ENCODE assay signal across 2 cellular contexts in the genomic region with DNA sequence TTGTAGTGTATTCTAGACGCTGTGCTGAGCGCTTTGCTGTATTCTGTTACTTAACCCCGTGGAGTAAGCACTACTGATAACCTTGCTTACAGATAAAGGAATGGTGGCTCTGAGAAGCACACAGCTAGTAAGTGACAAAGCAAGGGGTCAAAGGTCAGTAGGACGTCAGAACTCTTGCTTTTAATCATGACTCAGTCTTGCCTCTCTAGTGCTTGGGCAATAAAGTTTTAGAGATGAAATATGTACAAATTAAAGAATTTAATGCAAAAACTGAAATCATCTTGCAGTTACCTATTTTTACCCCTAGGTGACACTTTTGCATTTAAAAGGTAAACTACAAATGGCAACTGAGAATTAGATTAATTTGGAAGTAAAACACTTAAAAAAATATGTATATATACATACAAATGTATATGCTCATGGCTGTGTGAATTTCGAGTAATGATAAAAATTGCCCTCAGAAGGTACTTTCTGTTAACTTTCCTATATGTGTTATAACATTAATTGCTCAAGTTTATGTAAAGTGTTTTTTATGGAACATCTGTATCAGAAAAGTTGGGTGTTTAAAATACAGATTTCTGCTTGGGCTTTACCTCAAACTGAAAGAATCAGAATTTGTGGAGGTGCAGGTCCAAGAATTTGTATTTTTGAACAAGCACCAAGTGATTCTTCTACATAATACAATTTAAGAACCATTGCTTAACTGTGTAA.
TF ChIP-seq lines count a peak whose summit lies in the region.

No MANE protein-coding gene starts in this region.

TF ChIP-seq in GM23338, 12 proteins besides CTCF, POLR2A, EP300 and RAD21:
- TF ChIP-seq, protein P1, sequence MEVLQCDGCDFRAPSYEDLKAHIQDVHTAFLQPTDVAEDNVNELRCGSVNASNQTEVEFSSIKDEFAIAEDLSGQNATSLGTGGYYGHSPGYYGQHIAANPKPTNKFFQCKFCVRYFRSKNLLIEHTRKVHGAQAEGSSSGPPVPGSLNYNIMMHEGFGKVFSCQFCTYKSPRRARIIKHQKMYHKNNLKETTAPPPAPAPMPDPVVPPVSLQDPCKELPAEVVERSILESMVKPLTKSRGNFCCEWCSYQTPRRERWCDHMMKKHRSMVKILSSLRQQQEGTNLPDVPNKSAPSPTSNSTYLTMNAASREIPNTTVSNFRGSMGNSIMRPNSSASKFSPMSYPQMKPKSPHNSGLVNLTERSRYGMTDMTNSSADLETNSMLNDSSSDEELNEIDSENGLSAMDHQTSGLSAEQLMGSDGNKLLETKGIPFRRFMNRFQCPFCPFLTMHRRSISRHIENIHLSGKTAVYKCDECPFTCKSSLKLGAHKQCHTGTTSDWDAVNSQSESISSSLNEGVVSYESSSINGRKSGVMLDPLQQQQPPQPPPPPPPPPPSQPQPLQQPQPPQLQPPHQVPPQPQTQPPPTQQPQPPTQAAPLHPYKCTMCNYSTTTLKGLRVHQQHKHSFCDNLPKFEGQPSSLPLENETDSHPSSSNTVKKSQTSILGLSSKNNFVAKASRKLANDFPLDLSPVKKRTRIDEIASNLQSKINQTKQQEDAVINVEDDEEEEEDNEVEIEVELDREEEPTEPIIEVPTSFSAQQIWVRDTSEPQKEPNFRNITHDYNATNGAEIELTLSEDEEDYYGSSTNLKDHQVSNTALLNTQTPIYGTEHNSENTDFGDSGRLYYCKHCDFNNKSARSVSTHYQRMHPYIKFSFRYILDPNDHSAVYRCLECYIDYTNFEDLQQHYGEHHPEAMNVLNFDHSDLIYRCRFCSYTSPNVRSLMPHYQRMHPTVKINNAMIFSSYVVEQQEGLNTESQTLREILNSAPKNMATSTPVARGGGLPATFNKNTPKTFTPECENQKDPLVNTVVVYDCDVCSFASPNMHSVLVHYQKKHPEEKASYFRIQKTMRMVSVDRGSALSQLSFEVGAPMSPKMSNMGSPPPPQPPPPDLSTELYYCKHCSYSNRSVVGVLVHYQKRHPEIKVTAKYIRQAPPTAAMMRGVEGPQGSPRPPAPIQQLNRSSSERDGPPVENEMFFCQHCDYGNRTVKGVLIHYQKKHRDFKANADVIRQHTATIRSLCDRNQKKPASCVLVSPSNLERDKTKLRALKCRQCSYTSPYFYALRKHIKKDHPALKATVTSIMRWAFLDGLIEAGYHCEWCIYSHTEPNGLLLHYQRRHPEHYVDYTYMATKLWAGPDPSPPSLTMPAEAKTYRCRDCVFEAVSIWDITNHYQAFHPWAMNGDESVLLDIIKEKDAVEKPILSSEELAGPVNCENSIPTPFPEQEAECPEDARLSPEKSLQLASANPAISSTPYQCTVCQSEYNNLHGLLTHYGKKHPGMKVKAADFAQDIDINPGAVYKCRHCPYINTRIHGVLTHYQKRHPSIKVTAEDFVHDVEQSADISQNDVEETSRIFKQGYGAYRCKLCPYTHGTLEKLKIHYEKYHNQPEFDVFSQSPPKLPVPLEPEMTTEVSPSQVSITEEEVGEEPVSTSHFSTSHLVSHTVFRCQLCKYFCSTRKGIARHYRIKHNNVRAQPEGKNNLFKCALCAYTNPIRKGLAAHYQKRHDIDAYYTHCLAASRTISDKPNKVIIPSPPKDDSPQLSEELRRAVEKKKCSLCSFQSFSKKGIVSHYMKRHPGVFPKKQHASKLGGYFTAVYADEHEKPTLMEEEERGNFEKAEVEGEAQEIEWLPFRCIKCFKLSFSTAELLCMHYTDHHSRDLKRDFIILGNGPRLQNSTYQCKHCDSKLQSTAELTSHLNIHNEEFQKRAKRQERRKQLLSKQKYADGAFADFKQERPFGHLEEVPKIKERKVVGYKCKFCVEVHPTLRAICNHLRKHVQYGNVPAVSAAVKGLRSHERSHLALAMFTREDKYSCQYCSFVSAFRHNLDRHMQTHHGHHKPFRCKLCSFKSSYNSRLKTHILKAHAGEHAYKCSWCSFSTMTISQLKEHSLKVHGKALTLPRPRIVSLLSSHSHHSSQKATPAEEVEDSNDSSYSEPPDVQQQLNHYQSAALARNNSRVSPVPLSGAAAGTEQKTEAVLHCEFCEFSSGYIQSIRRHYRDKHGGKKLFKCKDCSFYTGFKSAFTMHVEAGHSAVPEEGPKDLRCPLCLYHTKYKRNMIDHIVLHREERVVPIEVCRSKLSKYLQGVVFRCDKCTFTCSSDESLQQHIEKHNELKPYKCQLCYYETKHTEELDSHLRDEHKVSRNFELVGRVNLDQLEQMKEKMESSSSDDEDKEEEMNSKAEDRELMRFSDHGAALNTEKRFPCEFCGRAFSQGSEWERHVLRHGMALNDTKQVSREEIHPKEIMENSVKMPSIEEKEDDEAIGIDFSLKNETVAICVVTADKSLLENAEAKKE (CRISPR knock-in tag; IDR thresholded peaks at IDR 0.05): no peak
- TF ChIP-seq CREB1 (CRISPR knock-in tag; IDR thresholded peaks at IDR 0.05; ENCODE audit: low read depth) (no peak), JUNB (IDR thresholded peaks at IDR 0.05; ENCODE audit: unreplicated experiment) (no peak), ZNF114 (CRISPR knock-in tag; IDR thresholded peaks at IDR 0.05) (no peak), EZH2 (IDR thresholded peaks at IDR 0.05; ENCODE audit: low read depth, unreplicated experiment) (no peak), POLR2AphosphoS5 (IDR thresholded peaks at IDR 0.05; ENCODE audit: low read depth) (no peak)

TF ChIP-seq in SK-N-SH treated with all-trans-retinoic acid at 6 μM for 48 hours, 23 proteins besides CTCF, POLR2A, EP300 and RAD21 (continued from another document):
- TF ChIP-seq, protein P2, sequence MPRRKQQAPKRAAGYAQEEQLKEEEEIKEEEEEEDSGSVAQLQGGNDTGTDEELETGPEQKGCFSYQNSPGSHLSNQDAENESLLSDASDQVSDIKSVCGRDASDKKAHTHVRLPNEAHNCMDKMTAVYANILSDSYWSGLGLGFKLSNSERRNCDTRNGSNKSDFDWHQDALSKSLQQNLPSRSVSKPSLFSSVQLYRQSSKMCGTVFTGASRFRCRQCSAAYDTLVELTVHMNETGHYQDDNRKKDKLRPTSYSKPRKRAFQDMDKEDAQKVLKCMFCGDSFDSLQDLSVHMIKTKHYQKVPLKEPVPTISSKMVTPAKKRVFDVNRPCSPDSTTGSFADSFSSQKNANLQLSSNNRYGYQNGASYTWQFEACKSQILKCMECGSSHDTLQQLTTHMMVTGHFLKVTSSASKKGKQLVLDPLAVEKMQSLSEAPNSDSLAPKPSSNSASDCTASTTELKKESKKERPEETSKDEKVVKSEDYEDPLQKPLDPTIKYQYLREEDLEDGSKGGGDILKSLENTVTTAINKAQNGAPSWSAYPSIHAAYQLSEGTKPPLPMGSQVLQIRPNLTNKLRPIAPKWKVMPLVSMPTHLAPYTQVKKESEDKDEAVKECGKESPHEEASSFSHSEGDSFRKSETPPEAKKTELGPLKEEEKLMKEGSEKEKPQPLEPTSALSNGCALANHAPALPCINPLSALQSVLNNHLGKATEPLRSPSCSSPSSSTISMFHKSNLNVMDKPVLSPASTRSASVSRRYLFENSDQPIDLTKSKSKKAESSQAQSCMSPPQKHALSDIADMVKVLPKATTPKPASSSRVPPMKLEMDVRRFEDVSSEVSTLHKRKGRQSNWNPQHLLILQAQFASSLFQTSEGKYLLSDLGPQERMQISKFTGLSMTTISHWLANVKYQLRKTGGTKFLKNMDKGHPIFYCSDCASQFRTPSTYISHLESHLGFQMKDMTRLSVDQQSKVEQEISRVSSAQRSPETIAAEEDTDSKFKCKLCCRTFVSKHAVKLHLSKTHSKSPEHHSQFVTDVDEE (CRISPR knock-in tag; IDR thresholded peaks at IDR 0.05): no peak
- TF ChIP-seq BACH2 (CRISPR knock-in tag; IDR thresholded peaks at IDR 0.05; ENCODE audit: borderline replicate concordance) (no peak), RARB (CRISPR knock-in tag; IDR thresholded peaks at IDR 0.05) (no peak), GLIS3 (CRISPR knock-in tag; IDR thresholded peaks at IDR 0.05) (no peak), SNAI2 (CRISPR knock-in tag; IDR thresholded peaks at IDR 0.05) (no peak), ESRRG (CRISPR knock-in tag; IDR thresholded peaks at IDR 0.05) (no peak), ZC3H10 (CRISPR knock-in tag; IDR thresholded peaks at IDR 0.05) (no peak), ZNF8 (CRISPR knock-in tag; IDR thresholded peaks at IDR 0.05) (no peak), TCF4 (CRISPR knock-in tag; IDR thresholded peaks at IDR 0.05; ENCODE audit: borderline replicate concordance) (no peak)
- TF ChIP-seq, protein P3, sequence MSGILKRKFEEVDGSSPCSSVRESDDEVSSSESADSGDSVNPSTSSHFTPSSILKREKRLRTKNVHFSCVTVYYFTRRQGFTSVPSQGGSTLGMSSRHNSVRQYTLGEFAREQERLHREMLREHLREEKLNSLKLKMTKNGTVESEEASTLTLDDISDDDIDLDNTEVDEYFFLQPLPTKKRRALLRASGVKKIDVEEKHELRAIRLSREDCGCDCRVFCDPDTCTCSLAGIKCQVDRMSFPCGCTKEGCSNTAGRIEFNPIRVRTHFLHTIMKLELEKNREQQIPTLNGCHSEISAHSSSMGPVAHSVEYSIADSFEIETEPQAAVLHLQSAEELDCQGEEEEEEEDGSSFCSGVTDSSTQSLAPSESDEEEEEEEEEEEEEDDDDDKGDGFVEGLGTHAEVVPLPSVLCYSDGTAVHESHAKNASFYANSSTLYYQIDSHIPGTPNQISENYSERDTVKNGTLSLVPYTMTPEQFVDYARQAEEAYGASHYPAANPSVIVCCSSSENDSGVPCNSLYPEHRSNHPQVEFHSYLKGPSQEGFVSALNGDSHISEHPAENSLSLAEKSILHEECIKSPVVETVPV (CRISPR knock-in tag; IDR thresholded peaks at IDR 0.05): no peak
- TF ChIP-seq, protein P4, sequence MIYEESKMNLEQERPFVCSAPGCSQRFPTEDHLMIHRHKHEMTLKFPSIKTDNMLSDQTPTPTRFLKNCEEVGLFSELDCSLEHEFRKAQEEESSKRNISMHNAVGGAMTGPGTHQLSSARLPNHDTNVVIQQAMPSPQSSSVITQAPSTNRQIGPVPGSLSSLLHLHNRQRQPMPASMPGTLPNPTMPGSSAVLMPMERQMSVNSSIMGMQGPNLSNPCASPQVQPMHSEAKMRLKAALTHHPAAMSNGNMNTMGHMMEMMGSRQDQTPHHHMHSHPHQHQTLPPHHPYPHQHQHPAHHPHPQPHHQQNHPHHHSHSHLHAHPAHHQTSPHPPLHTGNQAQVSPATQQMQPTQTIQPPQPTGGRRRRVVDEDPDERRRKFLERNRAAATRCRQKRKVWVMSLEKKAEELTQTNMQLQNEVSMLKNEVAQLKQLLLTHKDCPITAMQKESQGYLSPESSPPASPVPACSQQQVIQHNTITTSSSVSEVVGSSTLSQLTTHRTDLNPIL (CRISPR knock-in tag; IDR thresholded peaks at IDR 0.05; ENCODE audit: low read depth): no peak
